In genomic region chr5:102971693-102972293, GRCh38 we compare ENCODE assay signal across 8 cellular contexts.
A peak's percentile ranks its signal among the peaks of the same experiment; 100 is the strongest.
DNase-seq lines count a peak whose midpoint lies in the region; ATAC-seq, FAIRE-seq and TF ChIP-seq lines count a peak whose summit lies in the region.

No MANE protein-coding gene starts in this region.

- no peak overlapping the region for H3K18ac ChIP-seq in IMR-90 (ENCODE audit: low read depth, low read length)

- H2AK5ac ChIP-seq in IMR-90 (ENCODE audit: low read depth, low read length) = peak overlapping the region; percentile 75

- TF ChIP-seq EP300 in K562 (IDR thresholded peaks at IDR 0.05; ENCODE audit: low read length) = no peak

- H3K9me3 Mint-ChIP-seq in activated CD8-positive, alpha-beta T cell treated with anti-CD3 and anti-CD28 coated beads, Interleukin-2, amount 10 ng/mL, durations not matched to agents 7 days and 5 days (ENCODE audit: insufficient read depth) = no peaks in the 10 kb centered on the region
- no peaks in the 10 kb centered on the region for H3K9me3 Mint-ChIP-seq in activated CD8-positive, alpha-beta T cell treated with anti-CD3 and anti-CD28 coated beads for 36 hours

- H3K9me3 ChIP-seq in IMR-90 (ENCODE audit: control insufficient read depth, insufficient read depth, low read length) (no peaks in the 10 kb centered on the region), K562 (replicated peaks; ENCODE audit: control insufficient read depth, insufficient read depth, low read depth, low read length) (no peaks in the 10 kb centered on the region), right lobe of liver (no peaks in the 10 kb centered on the region)

- H3K36me3 ChIP-seq in IMR-90 (ENCODE audit: control insufficient read depth, insufficient read depth, low read length) (peaks cover 3% of the 10 kb centered on the region; the same call in 1 of the 2 replicates), K562 (ENCODE audit: control insufficient read depth, insufficient read depth, low read length) (no peaks in the 10 kb centered on the region), right lobe of liver (no peaks in the 10 kb centered on the region)

- no peak overlapping the region for H3K4me3 Mint-ChIP-seq in activated CD8-positive, alpha-beta T cell treated with anti-CD3 and anti-CD28 coated beads, Interleukin-2, amount 10 ng/mL, durations not matched to agents 7 days and 5 days
- H3K4me3 Mint-ChIP-seq in activated CD8-positive, alpha-beta T cell treated with anti-CD3 and anti-CD28 coated beads for 36 hours = no peak overlapping the region

- H3K27me3 ChIP-seq in IMR-90 (ENCODE audit: control insufficient read depth, insufficient read depth, low read length) (no peaks in the 10 kb centered on the region), K562 (ENCODE audit: control insufficient read depth in 2 of 2, insufficient read depth in 2 of 2, low read length in 2 of 2) (no peaks in the 10 kb centered on the region), right lobe of liver (no peaks in the 10 kb centered on the region)

- H4K5ac ChIP-seq in IMR-90 (ENCODE audit: low read depth, low read length) = no peak overlapping the region

- no peak overlapping the region for H2BK20ac ChIP-seq in IMR-90 (ENCODE audit: low read depth, low read length)

- H3K4me2 ChIP-seq in IMR-90 (ENCODE audit: low read depth, low read length) (no peak overlapping the region), K562 (ENCODE audit: insufficient read depth, low read length) (no peak overlapping the region)

- peak; percentile 35 for FAIRE-seq in K562 (lab: Jason Lieb, UNC)

- H3K79me2 ChIP-seq in K562 (ENCODE audit: control insufficient read depth, insufficient read depth, low read length) = no peaks in the 10 kb centered on the region

- H2BK120ac ChIP-seq in IMR-90 (ENCODE audit: low read depth, low read length) = no peak overlapping the region

- H3K79me1 ChIP-seq in IMR-90 (ENCODE audit: low read depth in 1 of 2, low read length in 2 of 2) = 0 out of 4 replicates have a peak, but pooled peaks cover 0 to 3% of the 10 kb centered on the region in 2 experiments

- no peak overlapping the region for H3K27ac Mint-ChIP-seq in activated CD8-positive, alpha-beta T cell treated with anti-CD3 and anti-CD28 coated beads, Interleukin-2, amount 10 ng/mL, durations not matched to agents 7 days and 5 days
- no peak overlapping the region for H3K27ac Mint-ChIP-seq in activated CD8-positive, alpha-beta T cell treated with anti-CD3 and anti-CD28 coated beads for 36 hours

- no peak overlapping the region for H2BK5ac ChIP-seq in IMR-90 (ENCODE audit: low read depth, low read length, poor library complexity, severe bottlenecking)

- H3K9ac ChIP-seq in IMR-90 (ENCODE audit: low read depth, low read length) (no peak overlapping the region), K562 (ENCODE audit: insufficient read depth in 1 of 2, low read depth in 2 of 2, low read length in 2 of 2) (no peak overlapping the region)

- no peak overlapping the region for H2BK15ac ChIP-seq in IMR-90 (ENCODE audit: low read depth, low read length)

- no peaks in the 10 kb centered on the region for H4K20me1 ChIP-seq in IMR-90 (ENCODE audit: insufficient read depth, low read length)
- H4K20me1 ChIP-seq in K562 (replicated peaks; ENCODE audit: control insufficient read depth, insufficient read depth, low read length) = no peaks in the 10 kb centered on the region

- DNase-seq in activated CD8-positive, alpha-beta T cell treated with anti-CD3 and anti-CD28 coated beads, Interleukin-2, amount 10 ng/mL, durations not matched to agents 7 days and 5 days = no peak
- DNase-seq in activated CD8-positive, alpha-beta T cell treated with anti-CD3 and anti-CD28 coated beads for 36 hours = no peak
- peak; percentile 70 for DNase-seq in IMR-90
- DNase-seq in K562 (ENCODE audit: extremely low read depth in 1 of 4, low spot score in 3 of 4) = peak in 1 of 4 experiments; percentile 5
- DNase-seq in right lobe of liver = no peak
- DNase-seq in NCI-H2107 (lab: John Stamatoyannopoulos, UW) = no peak
- DNase-seq in effector CD4-positive, alpha-beta T cell = no peak
- no peak for DNase-seq in C1 segment of cervical spinal cord (lab: John Stamatoyannopoulos, UW)

- H3K4ac ChIP-seq in IMR-90 (ENCODE audit: low read depth, low read length) = no peak overlapping the region

- TF ChIP-seq RAD21 in IMR-90 (IDR thresholded peaks at IDR 0.05; ENCODE audit: low read length) = peak; percentile 60
- peak; percentile 16 to 65; a peak in 2 of 4 replicates for TF ChIP-seq RAD21 in K562 (CRISPR knock-in tag; conservative IDR thresholded peaks at IDR 0.05 in 1 of 2, IDR thresholded peaks at IDR 0.05 in 1 of 2)

- H3K4me1 ChIP-seq in IMR-90 (ENCODE audit: control insufficient read depth, insufficient read depth, low read length) (peaks cover 6% of the 10 kb centered on the region), K562 (replicated peaks in 1 of 2; ENCODE audit: control insufficient read depth in 2 of 2, insufficient read depth in 2 of 2, low read length in 2 of 2) (no peaks in the 10 kb centered on the region), right lobe of liver (no peaks in the 10 kb centered on the region)

- intact Hi-C loops in activated CD8-positive, alpha-beta T cell treated with anti-CD3 and anti-CD28 coated beads for 36 hours (cut with micrococcal nuclease) = no loop called here
- intact Hi-C loops in IMR-90 (cut with micrococcal nuclease) = loop anchor here (2.0 to 5.0 kb wide), 4 partner anchors 104 to 389 kb away; no protein-coding TSS in a partner anchor
- intact Hi-C loops in K562 (cut with micrococcal nuclease) = loop anchor here (5.0 kb wide), 1 partner anchor 166 kb away; no protein-coding TSS in a partner anchor
- intact Hi-C loops in right lobe of liver (cut with DNase I) = no loop called here

- no peak overlapping the region for H4K8ac ChIP-seq in IMR-90 (ENCODE audit: low read depth in 2 of 2, low read length in 2 of 2)

- dilution Hi-C loops in IMR-90 (cut with HindIII; ENCODE audit: low sequenced_read_pairs, unreplicated experiment) = no loop called here

- no CpG with 5 or more reads among the region's 1 CpG for WGBS in IMR-90 (ENCODE audit: extremely low coverage in 2 of 2, insufficient read length in 1 of 2), 2 experiments
- 0% methylated on average over 1 of the region's 1 CpG for WGBS in K562 (ENCODE audit: insufficient coverage, low coverage, missing lambda C conversion rate)
- WGBS in right lobe of liver (ENCODE audit: insufficient coverage, low coverage, low lambda C conversion rate, missing lambda C conversion rate) = 82% methylated on average over 1 of the region's 1 CpG

- H2AFZ ChIP-seq in IMR-90 (replicated peaks; ENCODE audit: low read length, poor library complexity) = no peak overlapping the region
- no peak overlapping the region for H2AFZ ChIP-seq in K562 (ENCODE audit: low read depth, low read length)

- no peaks in the 10 kb centered on the region for H3K36me3 Mint-ChIP-seq in activated CD8-positive, alpha-beta T cell treated with anti-CD3 and anti-CD28 coated beads, Interleukin-2, amount 10 ng/mL, durations not matched to agents 7 days and 5 days (ENCODE audit: low read depth)
- H3K36me3 Mint-ChIP-seq in activated CD8-positive, alpha-beta T cell treated with anti-CD3 and anti-CD28 coated beads for 36 hours (ENCODE audit: low read depth) = peaks cover 10% of the 10 kb centered on the region

- 0 out of 2 replicates have a peak, but pooled peaks cover 2% of the 10 kb centered on the region for H3K9me1 ChIP-seq in IMR-90 (ENCODE audit: insufficient read depth, low read length)
- H3K9me1 ChIP-seq in K562 (ENCODE audit: control insufficient read depth, insufficient read depth, low read length) = no peaks in the 10 kb centered on the region

- H3K14ac ChIP-seq in IMR-90 (replicated peaks; ENCODE audit: low read depth, low read length) = no peak overlapping the region

- TF ChIP-seq CTCF in activated CD8-positive, alpha-beta T cell treated with anti-CD3 and anti-CD28 coated beads for 36 hours (IDR thresholded peaks at IDR 0.05) = no peak
- TF ChIP-seq CTCF in IMR-90 (conservative IDR thresholded peaks at IDR 0.05; ENCODE audit: low read depth, low read length) = peak; percentile 62
- peak in 1 of 3 experiments; percentile 40; a peak in 2 of 6 replicates for TF ChIP-seq CTCF in K562 (IDR thresholded peaks at IDR 0.05 in 2 of 3, conservative IDR thresholded peaks at IDR 0.05 in 1 of 3; ENCODE audit: insufficient read depth in 2 of 3, low read depth in 1 of 3, low read length in 3 of 3)
- TF ChIP-seq CTCF in right lobe of liver (IDR thresholded peaks at IDR 0.05) = peak in 3 of 4 donors; percentile 22 to 60 (median 46)

- H3K4me3 ChIP-seq in IMR-90 (ENCODE audit: insufficient read depth, low read depth, low read length) = no peak overlapping the region
- no peak overlapping the region for H3K4me3 ChIP-seq in K562
- H3K4me3 ChIP-seq in right lobe of liver = no peak overlapping the region

- H3K23ac ChIP-seq in IMR-90 (ENCODE audit: low read depth, low read length) = no peak overlapping the region

- no peak overlapping the region for H3K27ac ChIP-seq in IMR-90 (ENCODE audit: insufficient read depth, low read length)
- no peak overlapping the region for H3K27ac ChIP-seq in K562 (ENCODE audit: extremely low read depth, low read depth, low read length)
- no peak overlapping the region for H3K27ac ChIP-seq in right lobe of liver

- H3K4me1 Mint-ChIP-seq in activated CD8-positive, alpha-beta T cell treated with anti-CD3 and anti-CD28 coated beads, Interleukin-2, amount 10 ng/mL, durations not matched to agents 7 days and 5 days (ENCODE audit: low read depth) = peaks cover 3% of the 10 kb centered on the region
- H3K4me1 Mint-ChIP-seq in activated CD8-positive, alpha-beta T cell treated with anti-CD3 and anti-CD28 coated beads for 36 hours (ENCODE audit: low read depth) = no peaks in the 10 kb centered on the region

- H4K91ac ChIP-seq in IMR-90 (ENCODE audit: insufficient read depth, low read depth, low read length) = no peak overlapping the region

- H3K56ac ChIP-seq in IMR-90 (ENCODE audit: extremely low read depth, insufficient read depth, low read length) = no peak overlapping the region

- POLR2A ChIA-PET in activated CD8-positive, alpha-beta T cell treated with anti-CD3 and anti-CD28 coated beads, Interleukin-2, amount 10 ng/mL, durations not matched to agents 7 days and 5 days (lab: Charles Lee) = no interaction called here
- POLR2A ChIA-PET in activated CD8-positive, alpha-beta T cell treated with anti-CD3 and anti-CD28 coated beads for 36 hours (lab: Charles Lee) = no interaction called here
- POLR2A ChIA-PET in IMR-90 (lab: Charles Lee; ENCODE audit: unreplicated experiment) = no interaction called here
- POLR2A ChIA-PET in K562 (lab: Yijun Ruan, JAX) = no interaction called here

- TF ChIP-seq POLR2A in IMR-90 (IDR thresholded peaks at IDR 0.05; ENCODE audit: low read depth, low read length) (no peak), K562 (conservative IDR thresholded peaks at IDR 0.05) (no peak), right lobe of liver (IDR thresholded peaks at IDR 0.05) (no peak)

- peak; percentile 44 for ATAC-seq in activated CD8-positive, alpha-beta T cell treated with anti-CD3 and anti-CD28 coated beads, Interleukin-2, amount 10 ng/mL, durations not matched to agents 7 days and 5 days
- ATAC-seq in activated CD8-positive, alpha-beta T cell treated with anti-CD3 and anti-CD28 coated beads for 36 hours = no peak
- ATAC-seq in IMR-90 (ENCODE audit: low read depth) = peak; percentile 86
- ATAC-seq in K562 = peak; percentile 76
- peak; percentile 37 to 80 (median 64) for ATAC-seq in right lobe of liver

- no peaks in the 10 kb centered on the region for H3K27me3 Mint-ChIP-seq in activated CD8-positive, alpha-beta T cell treated with anti-CD3 and anti-CD28 coated beads, Interleukin-2, amount 10 ng/mL, durations not matched to agents 7 days and 5 days (ENCODE audit: low read depth)
- H3K27me3 Mint-ChIP-seq in activated CD8-positive, alpha-beta T cell treated with anti-CD3 and anti-CD28 coated beads for 36 hours = no peaks in the 10 kb centered on the region

- CTCF ChIA-PET in activated CD8-positive, alpha-beta T cell treated with anti-CD3 and anti-CD28 coated beads, Interleukin-2, amount 10 ng/mL, durations not matched to agents 7 days and 5 days (lab: Charles Lee) = interaction anchor here (0.8 to 3.8 kb wide), 7 partner anchors 9 to 291 kb away, joined by 3 to 23 read pairs (median 3); no protein-coding TSS in a partner anchor
- CTCF ChIA-PET in activated CD8-positive, alpha-beta T cell treated with anti-CD3 and anti-CD28 coated beads for 36 hours (lab: Charles Lee) = interaction anchor here (1.4 to 1.7 kb wide), 3 partner anchors 50 to 290 kb away, joined by 3 to 9 read pairs (median 4); no protein-coding TSS in a partner anchor
- CTCF ChIA-PET in IMR-90 (lab: Yijun Ruan, JAX) (interaction anchor here (0.7 to 1.9 kb wide), 3 partner anchors 8 to 290 kb away, joined by 3 to 8 read pairs (median 3); no protein-coding TSS in a partner anchor), K562 (lab: Yijun Ruan, JAX; ENCODE audit: low intra/inter-chr PET ratio) (no interaction called here)

- BruUV-seq in IMR-90 (replicated peaks; lab: Mats Ljungman, UMichigan) (no TSS peak), K562 (replicated peaks; lab: Mats Ljungman, UMichigan) (no TSS peak)

- no peak overlapping the region for H2AK9ac ChIP-seq in IMR-90 (replicated peaks; ENCODE audit: low read depth, low read length, poor library complexity)

- in situ Hi-C loops in IMR-90 (cut with MboI; ENCODE audit: low sequenced_read_pairs) = no loop called here
- in situ Hi-C loops in K562 (cut with MboI) = no loop called here

Comparison
In these comparisons a context has a peak if more than half of its experiments do, and no peak if none do; other contexts are left out.
1. intact Hi-C loops: an anchor here in IMR-90 (2.0 to 5.0 kb wide) and K562 (5.0 kb wide); none called in activated CD8-positive, alpha-beta T cell treated with anti-CD3 and anti-CD28 coated beads for 36 hours and right lobe of liver.